ENCODE assay signal across 16 cellular contexts in the genomic region with DNA sequence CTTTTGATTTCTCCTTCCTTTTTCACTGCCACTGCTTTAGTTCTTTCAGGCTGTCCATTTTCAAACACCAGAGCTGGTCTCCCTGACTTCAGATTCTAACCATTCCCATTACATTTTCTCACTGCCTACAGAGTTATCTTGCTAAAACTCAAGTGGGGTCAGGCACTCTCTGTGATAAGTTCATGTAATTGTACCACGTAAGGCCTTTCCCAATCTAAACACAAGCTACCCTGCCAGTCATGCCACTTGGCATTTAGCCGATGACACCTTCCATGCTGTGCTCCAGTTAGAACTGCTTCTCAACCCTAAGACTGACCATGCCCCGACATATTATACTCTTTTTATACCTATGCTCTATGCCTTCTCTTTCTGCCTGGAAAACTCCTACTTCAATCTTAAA.
A peak's percentile ranks its signal among the peaks of the same experiment; 100 is the strongest.
DNase-seq lines count a peak whose midpoint lies in the region; ATAC-seq and TF ChIP-seq lines count a peak whose summit lies in the region.
"Had no signal": no experiment of that assay in that cellular context is flagged by ENCODE, and none has a peak within 500 bp of the region (broad histone marks: within the 10 kb centered on the region; RNA-seq: fewer than 3 reads in every experiment).

No MANE protein-coding gene starts in this region.

- H3K36me3 ChIP-seq in cardiac muscle cell (no peaks in the 10 kb centered on the region), upper lobe of right lung (no peaks in the 10 kb centered on the region)
- H3K36me3 ChIP-seq: HAP-1 had no signal

- DNase-seq in cardiac muscle cell (ENCODE audit: low read depth in 1 of 2, low spot score in 1 of 2) = peak in 1 of 2 donors; percentile 86
- no peak for DNase-seq in Right ventricle myocardium superior
- DNase-seq in NCI-H460 (ENCODE audit: extremely low read depth, low read depth) = peak; percentile 29
- no peak for DNase-seq in upper lobe of right lung
- no peak for DNase-seq in NCI-H1417 treated with DMSO at 0.1 percent for 48 hours (lab: John Stamatoyannopoulos, UW)
- no peak for DNase-seq in activated CD4-positive, alpha-beta memory T cell treated with anti-CD3 and anti-CD28 coated beads, Interleukin-2, amount 10 ng/mL, durations not matched to agents 7 days and 5 days
- DNase-seq: C1 segment of cervical spinal cord; Calu3; CD4-positive, alpha-beta memory T cell; COR-L47; DMS53; DMS79 treated with DMSO at 0.1 percent for 48 hours; GF-D8; GM23248; HFFc6 had no signal

- H3K4me3 ChIP-seq in cardiac muscle cell = no peak overlapping the region
- H3K4me3 ChIP-seq in upper lobe of right lung = no peak overlapping the region
- H3K4me3 ChIP-seq: GM23248, HAP-1 had no signal

- no peak for TF ChIP-seq CTCF in cardiac muscle cell (IDR thresholded peaks at IDR 0.05; ENCODE audit: low read depth, low read length)
- no peak for TF ChIP-seq CTCF in upper lobe of right lung (IDR thresholded peaks at IDR 0.05)

- CTCF ChIA-PET in activated CD4-positive, alpha-beta memory T cell treated with anti-CD3 and anti-CD28 coated beads, Interleukin-2, amount 10 ng/mL, durations not matched to agents 7 days and 5 days (lab: Charles Lee) = no interaction called here

- H3K9me3 ChIP-seq in cardiac muscle cell (ENCODE audit: low read depth) (no peaks in the 10 kb centered on the region), upper lobe of right lung (no peaks in the 10 kb centered on the region)
- H3K9me3 ChIP-seq: HAP-1 had no signal

- H3K4me1 ChIP-seq in cardiac muscle cell (ENCODE audit: low read depth) (peaks cover 14% of the 10 kb centered on the region), upper lobe of right lung (no peaks in the 10 kb centered on the region)
- H3K4me1 ChIP-seq: HAP-1 had no signal

- ATAC-seq in Right ventricle myocardium superior (ENCODE audit: poor library complexity) (no peak), upper lobe of right lung (peak; percentile 62)

- H3K9me3 Mint-ChIP-seq in activated CD4-positive, alpha-beta memory T cell treated with anti-CD3 and anti-CD28 coated beads, Interleukin-2, amount 10 ng/mL, durations not matched to agents 7 days and 5 days = peaks cover 11% of the 10 kb centered on the region

- intact Hi-C loops in Right ventricle myocardium superior (cut with DNase I) (no loop called here), upper lobe of right lung (cut with DNase I) (no loop called here)

- H3K27ac ChIP-seq in cardiac muscle cell (peak overlapping the region; percentile 86), upper lobe of right lung (no peak overlapping the region)
- H3K27ac ChIP-seq: GM23248 had no signal

- no peaks in the 10 kb centered on the region for H3K27me3 Mint-ChIP-seq in activated CD4-positive, alpha-beta memory T cell treated with anti-CD3 and anti-CD28 coated beads, Interleukin-2, amount 10 ng/mL, durations not matched to agents 7 days and 5 days
- H3K27me3 Mint-ChIP-seq: CD4-positive, alpha-beta memory T cell had no signal

- no peak overlapping the region for H3K27ac Mint-ChIP-seq in activated CD4-positive, alpha-beta memory T cell treated with anti-CD3 and anti-CD28 coated beads, Interleukin-2, amount 10 ng/mL, durations not matched to agents 7 days and 5 days
- H3K27ac Mint-ChIP-seq: CD4-positive, alpha-beta memory T cell; HFFc6 had no signal

- H3K27me3 ChIP-seq in cardiac muscle cell = no peaks in the 10 kb centered on the region
- no peaks in the 10 kb centered on the region for H3K27me3 ChIP-seq in upper lobe of right lung

- H3K36me3 Mint-ChIP-seq in activated CD4-positive, alpha-beta memory T cell treated with anti-CD3 and anti-CD28 coated beads, Interleukin-2, amount 10 ng/mL, durations not matched to agents 7 days and 5 days (ENCODE audit: low read depth) = no peaks in the 10 kb centered on the region
- H3K36me3 Mint-ChIP-seq: CD4-positive, alpha-beta memory T cell had no signal

- H3K4me1 Mint-ChIP-seq in activated CD4-positive, alpha-beta memory T cell treated with anti-CD3 and anti-CD28 coated beads, Interleukin-2, amount 10 ng/mL, durations not matched to agents 7 days and 5 days = no peaks in the 10 kb centered on the region
- H3K4me1 Mint-ChIP-seq: CD4-positive, alpha-beta memory T cell had no signal

- POLR2A ChIA-PET in activated CD4-positive, alpha-beta memory T cell treated with anti-CD3 and anti-CD28 coated beads, Interleukin-2, amount 10 ng/mL, durations not matched to agents 7 days and 5 days (lab: Charles Lee) = no interaction called here

- H3K4me3 Mint-ChIP-seq in activated CD4-positive, alpha-beta memory T cell treated with anti-CD3 and anti-CD28 coated beads, Interleukin-2, amount 10 ng/mL, durations not matched to agents 7 days and 5 days = no peak overlapping the region
- H3K4me3 Mint-ChIP-seq: HFFc6 had no signal
